ENCODE assay signal across 1 cellular context in genomic region chr15:49282366-49282765, GRCh38.
TF ChIP-seq lines count a peak whose summit lies in the region.

No MANE protein-coding gene starts in this region.

TF ChIP-seq in IMR-90, 13 proteins besides CTCF, POLR2A, EP300 and RAD21 (continued from another document):
- no peak for TF ChIP-seq MAZ (IDR thresholded peaks at IDR 0.05; ENCODE audit: borderline replicate concordance, low read depth, low read length)
- no peak for TF ChIP-seq MAFK (IDR thresholded peaks at IDR 0.05; ENCODE audit: low read depth, low read length)
- no peak for TF ChIP-seq BHLHE40 (IDR thresholded peaks at IDR 0.05; ENCODE audit: low read depth, low read length)
- no peak for TF ChIP-seq SMC3 (IDR thresholded peaks at IDR 0.05; ENCODE audit: low read depth, low read length)
- TF ChIP-seq MXI1 (IDR thresholded peaks at IDR 0.05; ENCODE audit: borderline replicate concordance, low read depth, low read length) = no peak
- TF ChIP-seq, protein P1, sequence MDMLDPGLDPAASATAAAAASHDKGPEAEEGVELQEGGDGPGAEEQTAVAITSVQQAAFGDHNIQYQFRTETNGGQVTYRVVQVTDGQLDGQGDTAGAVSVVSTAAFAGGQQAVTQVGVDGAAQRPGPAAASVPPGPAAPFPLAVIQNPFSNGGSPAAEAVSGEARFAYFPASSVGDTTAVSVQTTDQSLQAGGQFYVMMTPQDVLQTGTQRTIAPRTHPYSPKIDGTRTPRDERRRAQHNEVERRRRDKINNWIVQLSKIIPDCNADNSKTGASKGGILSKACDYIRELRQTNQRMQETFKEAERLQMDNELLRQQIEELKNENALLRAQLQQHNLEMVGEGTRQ (IDR thresholded peaks at IDR 0.05; ENCODE audit: low read depth, low read length) = no peak
- TF ChIP-seq, protein P2, sequence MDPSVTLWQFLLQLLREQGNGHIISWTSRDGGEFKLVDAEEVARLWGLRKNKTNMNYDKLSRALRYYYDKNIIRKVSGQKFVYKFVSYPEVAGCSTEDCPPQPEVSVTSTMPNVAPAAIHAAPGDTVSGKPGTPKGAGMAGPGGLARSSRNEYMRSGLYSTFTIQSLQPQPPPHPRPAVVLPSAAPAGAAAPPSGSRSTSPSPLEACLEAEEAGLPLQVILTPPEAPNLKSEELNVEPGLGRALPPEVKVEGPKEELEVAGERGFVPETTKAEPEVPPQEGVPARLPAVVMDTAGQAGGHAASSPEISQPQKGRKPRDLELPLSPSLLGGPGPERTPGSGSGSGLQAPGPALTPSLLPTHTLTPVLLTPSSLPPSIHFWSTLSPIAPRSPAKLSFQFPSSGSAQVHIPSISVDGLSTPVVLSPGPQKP (IDR thresholded peaks at IDR 0.05; ENCODE audit: borderline replicate concordance, low read depth, low read length) = no peak
- no peak for TF ChIP-seq CHD1 (IDR thresholded peaks at IDR 0.05; ENCODE audit: low read depth, low read length)
- TF ChIP-seq FOS (IDR thresholded peaks at IDR 0.05; ENCODE audit: low read depth, low read length) = no peak
- no peak for TF ChIP-seq RCOR1 (IDR thresholded peaks at IDR 0.05; ENCODE audit: insufficient replicate concordance, low read length)
- no peak for TF ChIP-seq RFX5 (IDR thresholded peaks at IDR 0.05; ENCODE audit: low read depth, low read length)
TF ChIP-seq in IMR-90: peak in this region for 0.
